In genomic region chr13:77425705-77426104, GRCh38 we compare ENCODE assay signal across 14 cellular contexts.
DNase-seq lines count a peak whose midpoint lies in the region; ATAC-seq and TF ChIP-seq lines count a peak whose summit lies in the region.
"Had no signal": no experiment of that assay in that cellular context is flagged by ENCODE, and none has a peak within 500 bp of the region (broad histone marks: within the 10 kb centered on the region; RNA-seq: fewer than 3 reads in every experiment).

No MANE protein-coding gene starts in this region.

- no peaks in the 10 kb centered on the region for H3K9me3 Mint-ChIP-seq in nephron progenitor cell

- no peak for TF ChIP-seq POLR2A in right lobe of liver (IDR thresholded peaks at IDR 0.05)

- H3K36me3 ChIP-seq in brain microvascular endothelial cell (replicated peaks) (no peaks in the 10 kb centered on the region), right lobe of liver (no peaks in the 10 kb centered on the region)
- H3K36me3 ChIP-seq: BLaER1 had no signal

- in situ Hi-C loops in brain microvascular endothelial cell (cut with HindIII; ENCODE audit: low pct_ligation_motif_present, low sequenced_read_pairs) = no loop called here

- 57% methylated on average over 5 of the region's 5 CpGs for WGBS in right lobe of liver (ENCODE audit: insufficient coverage, low coverage, low lambda C conversion rate, missing lambda C conversion rate)

- H3K27me3 Mint-ChIP-seq in nephron progenitor cell (ENCODE audit: low read depth, poor library complexity) = peaks cover 6% of the 10 kb centered on the region
- H3K27me3 Mint-ChIP-seq: CD4-positive, CD25-positive, alpha-beta regulatory T cell had no signal

- no peaks in the 10 kb centered on the region for H3K9me3 ChIP-seq in right lobe of liver
- H3K9me3 ChIP-seq: BLaER1 had no signal

- H3K27ac Mint-ChIP-seq in nephron progenitor cell = no peak overlapping the region
- H3K27ac Mint-ChIP-seq: CD4-positive, CD25-positive, alpha-beta regulatory T cell had no signal

- no peak overlapping the region for H3K27ac ChIP-seq in brain microvascular endothelial cell
- no peak overlapping the region for H3K27ac ChIP-seq in right lobe of liver
- H3K27ac ChIP-seq: 22Rv1, BLaER1 had no signal

- ATAC-seq in right lobe of liver = peak in 3 of 4 donors; percentile 42 to 65 (median 51)
- no peak for ATAC-seq in stimulated activated naive CD8-positive, alpha-beta T cell treated with anti-CD3 and anti-CD28 coated beads, Interleukin-15, Interleukin-2, amounts not matched to agents 100 U/mL and 50 U/mL, for 24 hours
- no peak for ATAC-seq in GM18502 (IDR thresholded peaks at IDR 0.05; ENCODE audit: poor library complexity, unreplicated experiment)
- ATAC-seq: GM12878 had no signal

- no peak overlapping the region for H3K4me3 Mint-ChIP-seq in nephron progenitor cell
- H3K4me3 Mint-ChIP-seq: CD4-positive, CD25-positive, alpha-beta regulatory T cell had no signal

- no peaks in the 10 kb centered on the region for H3K4me1 Mint-ChIP-seq in nephron progenitor cell

- H3K4me3 ChIP-seq in brain microvascular endothelial cell (ENCODE audit: low read depth, low read length) (no peak overlapping the region), right lobe of liver (no peak overlapping the region)
- H3K4me3 ChIP-seq: BLaER1, GM12878 had no signal

- intact Hi-C loops in right lobe of liver (cut with DNase I) = no loop called here

- no peaks in the 10 kb centered on the region for H3K4me1 ChIP-seq in right lobe of liver
- H3K4me1 ChIP-seq: BLaER1 had no signal

- DNase-seq in NCI-H82 (lab: John Stamatoyannopoulos, UW) (peak; percentile 86), NCI-H82 treated with DMSO at 0.1 percent for 48 hours (lab: John Stamatoyannopoulos, UW; ENCODE audit: unreplicated experiment) (no peak), brain microvascular endothelial cell (no peak), right lobe of liver (no peak), nephron progenitor cell (no peak)
- DNase-seq in stimulated activated naive CD8-positive, alpha-beta T cell treated with anti-CD3 and anti-CD28 coated beads, Interleukin-15, Interleukin-2, amounts not matched to agents 100 U/mL and 50 U/mL, for 24 hours = no peak
- DNase-seq: Calu3; CD4-positive, CD25-positive, alpha-beta regulatory T cell; DMS 273 treated with DMSO at 0.1 percent for 48 hours; HCEC 1CT had no signal

- no peaks in the 10 kb centered on the region for H3K36me3 Mint-ChIP-seq in nephron progenitor cell (ENCODE audit: low read depth)
- H3K36me3 Mint-ChIP-seq: CD4-positive, CD25-positive, alpha-beta regulatory T cell had no signal

- TF ChIP-seq CTCF in brain microvascular endothelial cell (IDR thresholded peaks at IDR 0.05; ENCODE audit: low read depth, low read length, missing control alignments) (peak; percentile 26), right lobe of liver (IDR thresholded peaks at IDR 0.05) (peak in 1 of 4 donors; percentile 14), nephron progenitor cell (IDR thresholded peaks at IDR 0.05) (no peak)

- H3K27me3 ChIP-seq in brain microvascular endothelial cell (replicated peaks) (no peaks in the 10 kb centered on the region), right lobe of liver (no peaks in the 10 kb centered on the region)
- H3K27me3 ChIP-seq: BLaER1 had no signal

Comparison
In these comparisons a context has a peak if more than half of its experiments do, and no peak if none do; other contexts are left out.
1. ATAC-seq: peak in right lobe of liver (3 of 4); none in stimulated activated naive CD8-positive, alpha-beta T cell treated with anti-CD3 and anti-CD28 coated beads, Interleukin-15, Interleukin-2, amounts not matched to agents 100 U/mL and 50 U/mL, for 24 hours (single experiment) and GM18502 (single experiment).